Comparison of ENCODE assay signal across 34 cellular contexts in the genomic region with DNA sequence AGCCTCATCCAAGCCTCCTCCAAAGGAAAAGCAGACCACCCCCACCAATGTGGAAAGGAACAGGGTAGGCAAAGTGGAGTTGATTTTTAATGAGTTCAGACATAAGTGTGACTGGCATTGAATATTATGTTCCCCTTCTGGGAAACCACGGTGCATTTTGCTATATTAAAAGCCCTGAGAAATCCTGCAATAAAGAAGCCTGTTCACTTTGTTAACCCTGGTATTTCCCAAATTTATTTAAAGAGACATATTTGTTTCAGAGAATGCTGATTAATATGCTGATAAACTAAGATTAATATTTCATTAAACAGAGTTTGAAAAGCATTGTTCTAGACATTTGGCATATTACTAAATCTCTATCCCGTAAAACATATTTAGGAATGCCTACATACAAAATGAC.
"Had no signal": no experiment of that assay in that cellular context is flagged by ENCODE, and none has a peak within 500 bp of the region (broad histone marks: within the 10 kb centered on the region; RNA-seq: fewer than 3 reads in every experiment).

No MANE protein-coding gene starts in this region.

- H3K36me3 ChIP-seq: MG63 had no signal

- H3K9me3 ChIP-seq: MG63 had no signal

- DNase-seq: Karpas-422, Kasumi-1, MG63, MM.1S, MV-4-11, NCI-H1048, NCI-H1092, NCI-H1092 treated with DMSO at 0.1 percent for 48 hours, NCI-H1105, NCI-H1105 treated with DMSO at 0.1 percent for 48 hours, NCI-H1417, NCI-H1417 treated with DMSO at 0.1 percent for 48 hours, NCI-H1436, NCI-H1436 treated with DMSO at 0.1 percent for 48 hours, NCI-H146, NCI-H1694, NCI-H1694 treated with DMSO at 0.1 percent for 48 hours, NCI-H187, NCI-H187 treated with DMSO at 0.1 percent for 48 hours, NCI-H1930, NCI-H2029, NCI-H2029 treated with DMSO at 0.1 percent for 48 hours, NCI-H2081, NCI-H2081 treated with DMSO at 0.1 percent for 48 hours, NCI-H2107, NCI-H2171, NCI-H2171 treated with DMSO at 0.1 percent for 48 hours, NCI-H2227 treated with DMSO at 0.1 percent for 48 hours, NCI-H226, NCI-H345, NCI-H446, NCI-H446 treated with DMSO at 0.1 percent for 48 hours, NCI-H510A had no signal

- H3K27ac ChIP-seq: KMS-11 had no signal

- H3K4me2 ChIP-seq: KMS-11 had no signal

- H3K9ac ChIP-seq: KMS-11 had no signal

- H3K4me3 ChIP-seq: MG63 had no signal
